7 cellular contexts compared by ENCODE assay signal in genomic region chr7:76965731-76966548, GRCh38.
DNase-seq lines count a peak whose midpoint lies in the region; ATAC-seq, FAIRE-seq and TF ChIP-seq lines count a peak whose summit lies in the region.
"Not testable (repeated sequence)": the region's sequence is repeated elsewhere in the genome, so short reads cannot be mapped to it uniquely, and the experiment has no call there.

No MANE protein-coding gene starts in this region.

- H3K27me3 Mint-ChIP-seq in activated T-helper 17 cell treated with anti-CD3 and anti-CD28 coated beads, Interleukin-2, amount 50 U/mL, for 72 hours = not testable (repeated sequence)

- intact Hi-C loops in heart right ventricle (cut with DNase I); left colon (cut with DNase I, micrococcal nuclease); mucosa of descending colon (cut with DNase I, micrococcal nuclease): not testable (repeated sequence)

- not testable (repeated sequence) for H3K27ac ChIP-seq in heart right ventricle, upper lobe of left lung

- not testable (repeated sequence) for H3K36me3 ChIP-seq in heart right ventricle; mucosa of descending colon (ENCODE audit: low read depth); upper lobe of left lung

- H3K4me1 ChIP-seq in heart right ventricle; mucosa of descending colon (ENCODE audit: low read depth); upper lobe of left lung: not testable (repeated sequence)

- H3K36me3 Mint-ChIP-seq in activated T-helper 17 cell treated with anti-CD3 and anti-CD28 coated beads, Interleukin-2, amount 50 U/mL, for 72 hours (ENCODE audit: low read depth) = not testable (repeated sequence)

- not testable (repeated sequence) for DNase-seq in GM18507 (ENCODE audit: extremely low spot score, insufficient read length, low read depth); left colon
- DNase-seq in heart right ventricle = peak in 1 of 2 donors; percentile 20
- DNase-seq in mucosa of descending colon = peak in 2 of 3 donors; percentile 77
- DNase-seq in upper lobe of left lung = peak in 1 of 2 donors; percentile 40

- H3K4me3 Mint-ChIP-seq in activated T-helper 17 cell treated with anti-CD3 and anti-CD28 coated beads, Interleukin-2, amount 50 U/mL, for 72 hours = not testable (repeated sequence)

- not testable (repeated sequence) for TF ChIP-seq POLR2A in upper lobe of left lung (IDR thresholded peaks at IDR 0.05)

- not testable (repeated sequence) for TF ChIP-seq EP300 in upper lobe of left lung (IDR thresholded peaks at IDR 0.05)

- H3K4me3 ChIP-seq in heart right ventricle, mucosa of descending colon, upper lobe of left lung: not testable (repeated sequence)

- H3K9me3 Mint-ChIP-seq in activated T-helper 17 cell treated with anti-CD3 and anti-CD28 coated beads, Interleukin-2, amount 50 U/mL, for 72 hours = not testable (repeated sequence)

- WGBS in heart right ventricle, 2 donors = 61 to 88% methylated on average over 4 to 10 of the region's 17 CpGs
- 75% methylated on average over 6 of the region's 17 CpGs; no CpG with 5 or more reads in 1 of the 2 donors for WGBS in upper lobe of left lung, 2 donors

- peak; percentile 21 for FAIRE-seq in GM18507 (lab: Jason Lieb, UNC)

- not testable (repeated sequence) for H3K4me1 Mint-ChIP-seq in activated T-helper 17 cell treated with anti-CD3 and anti-CD28 coated beads, Interleukin-2, amount 50 U/mL, for 72 hours

- not testable (repeated sequence) for H3K9me3 ChIP-seq in heart right ventricle, mucosa of descending colon, upper lobe of left lung

- not testable (repeated sequence) for H3K27me3 ChIP-seq in heart right ventricle, upper lobe of left lung

- not testable (repeated sequence) for H3K27ac Mint-ChIP-seq in activated T-helper 17 cell treated with anti-CD3 and anti-CD28 coated beads, Interleukin-2, amount 50 U/mL, for 72 hours

- ATAC-seq in activated T-helper 17 cell treated with anti-CD3 and anti-CD28 coated beads, Interleukin-2, amount 50 U/mL, for 72 hours (replicated peaks) = peak; percentile 34
- ATAC-seq in esophagus mucosa (peak; percentile 91), heart right ventricle (peak; percentile 56 to 91 (median 76)), left colon (peak; percentile 88), mucosa of descending colon (peak; percentile 88), upper lobe of left lung (ENCODE audit: low FRiP score in 2 of 2) (peak; percentile 56 to 66)

- not testable (repeated sequence) for TF ChIP-seq CTCF in heart right ventricle (IDR thresholded peaks at IDR 0.05); mucosa of descending colon (IDR thresholded peaks at IDR 0.05); upper lobe of left lung (IDR thresholded peaks at IDR 0.05)

Comparison
In these comparisons a context has a peak if more than half of its experiments do, and no peak if none do; other contexts are left out.
1. ATAC-seq: peak in every context shown above with its lines; median percentile 91 in esophagus mucosa; 88 in left colon; 88 in mucosa of descending colon; 76 in heart right ventricle; 61 in upper lobe of left lung; 34 in activated T-helper 17 cell treated with anti-CD3 and anti-CD28 coated beads, Interleukin-2, amount 50 U/mL, for 72 hours.